Comparison of ENCODE assay signal across 22 cellular contexts in the genomic region with DNA sequence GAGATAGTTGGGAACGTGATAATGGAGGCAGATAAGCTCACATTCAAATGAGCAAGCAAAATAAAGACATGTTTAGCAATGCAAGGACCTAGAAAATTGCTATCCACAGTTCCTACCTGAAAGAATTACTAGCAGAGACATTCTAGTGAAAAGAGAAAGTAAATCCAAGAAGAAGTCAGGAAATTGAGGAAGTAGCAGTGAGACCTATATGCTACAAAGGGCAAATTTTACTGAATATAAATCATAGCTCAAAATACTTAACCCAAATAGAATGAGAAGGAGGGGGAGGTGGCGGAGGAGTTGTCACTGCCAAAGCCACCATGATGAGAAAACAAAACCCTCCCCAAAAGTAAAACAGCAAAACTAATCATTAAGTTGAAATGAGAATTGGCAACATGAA.
"Had no signal": no experiment of that assay in that cellular context is flagged by ENCODE, and none has a peak within 500 bp of the region (broad histone marks: within the 10 kb centered on the region; RNA-seq: fewer than 3 reads in every experiment).

No MANE protein-coding gene starts in this region.

- H3K4me3 ChIP-seq: colonic mucosa, hepatocyte, lung, psoas muscle, stomach, thoracic aorta, transverse colon had no signal

- DNase-seq: colonic mucosa; dermis blood vessel endothelial cell; erythroblast; foreskin melanocyte; kidney; left cardiac atrium; left ventricle myocardium superior; mesendoderm; naive thymus-derived CD4-positive, alpha-beta T cell; nephron progenitor cell; psoas muscle; stimulated activated CD4-positive, alpha-beta T cell treated with anti-CD3 and anti-CD28 coated beads, Interleukin-2, amount 100 ng/mL, for 24 hours; stimulated activated CD4-positive, alpha-beta T cell treated with anti-CD3 and anti-CD28 coated beads, Interleukin-4, amount 100 ng/mL, for 4 hours; stimulated activated naive B cell treated with anti-CD40 and anti-IgM and Interleukin-4, amounts not matched to agents 10 μg/mL and 1 μg/mL and 100 μg/mL, for 72 hours; stomach; substantia nigra; transverse colon had no signal

- H3K4me1 ChIP-seq: colonic mucosa, psoas muscle, stomach, transverse colon had no signal

- H3K9me3 ChIP-seq: colonic mucosa, neutrophil, psoas muscle, stomach, thoracic aorta, transverse colon had no signal

- FAIRE-seq: kidney had no signal

- ATAC-seq: left cardiac atrium; left ventricle myocardium superior; naive thymus-derived CD4-positive, alpha-beta T cell; psoas muscle; sciatic nerve; stimulated activated naive B cell treated with anti-CD40 and anti-IgM and Interleukin-4, amounts not matched to agents 10 μg/mL and 1 μg/mL and 100 μg/mL, for 72 hours had no signal

- H3K79me2 ChIP-seq: hepatocyte had no signal

- H3K27ac ChIP-seq: colonic mucosa, hepatocyte, neutrophil, psoas muscle, stomach, thoracic aorta, transverse colon had no signal

- H2AFZ ChIP-seq: hepatocyte had no signal

- H3K36me3 ChIP-seq: colonic mucosa, neutrophil, thoracic aorta, transverse colon had no signal

- H3K27me3 ChIP-seq: colonic mucosa, hepatocyte, stomach, transverse colon had no signal

- H3K4me2 ChIP-seq: hepatocyte had no signal
